Comparison of ENCODE assay signal across 1 cellular context in genomic region chr2:199911052-199911876, GRCh38.
TF ChIP-seq lines count a peak whose summit lies in the region.

Gene C2orf69 (plus strand): TSS chr2:199911293. CDS start chr2:199911439, 146 bp downstream.

TF ChIP-seq in HepG2, 621 proteins besides CTCF, POLR2A, EP300 and RAD21 (continued from another document and continues in another):
- TF ChIP-seq, protein P1, sequence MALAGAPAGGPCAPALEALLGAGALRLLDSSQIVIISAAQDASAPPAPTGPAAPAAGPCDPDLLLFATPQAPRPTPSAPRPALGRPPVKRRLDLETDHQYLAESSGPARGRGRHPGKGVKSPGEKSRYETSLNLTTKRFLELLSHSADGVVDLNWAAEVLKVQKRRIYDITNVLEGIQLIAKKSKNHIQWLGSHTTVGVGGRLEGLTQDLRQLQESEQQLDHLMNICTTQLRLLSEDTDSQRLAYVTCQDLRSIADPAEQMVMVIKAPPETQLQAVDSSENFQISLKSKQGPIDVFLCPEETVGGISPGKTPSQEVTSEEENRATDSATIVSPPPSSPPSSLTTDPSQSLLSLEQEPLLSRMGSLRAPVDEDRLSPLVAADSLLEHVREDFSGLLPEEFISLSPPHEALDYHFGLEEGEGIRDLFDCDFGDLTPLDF (CRISPR knock-in tag; IDR thresholded peaks at IDR 0.05), result peak; percentile 95
- TF ChIP-seq ZNF484 (CRISPR knock-in tag; IDR thresholded peaks at IDR 0.05; ENCODE audit: borderline replicate concordance, low read depth) (no peak), ZMAT3 (CRISPR knock-in tag; conservative IDR thresholded peaks at IDR 0.05) (no peak; the same call in 1 of the 2 replicates), SYNCRIP (IDR thresholded peaks at IDR 0.05; ENCODE audit: insufficient read depth, low read depth, low read length) (no peak), KMT2A (CRISPR knock-in tag; IDR thresholded peaks at IDR 0.05) (peak; percentile 97), GABPA (IDR thresholded peaks at IDR 0.05; ENCODE audit: low read depth, low read length) (no peak), GABPA (CRISPR knock-in tag; IDR thresholded peaks at IDR 0.05; ENCODE audit: low read depth) (peak; percentile 48), RCOR2 (CRISPR knock-in tag; IDR thresholded peaks at IDR 0.05) (no peak; the same call in 1 of the 2 replicates), IRF2 (CRISPR knock-in tag; IDR thresholded peaks at IDR 0.05) (peak; percentile 64; the same call in 1 of the 2 replicates), KLF15 (CRISPR knock-in tag; IDR thresholded peaks at IDR 0.05; ENCODE audit: borderline replicate concordance) (peak; percentile 83), TCF12 (IDR thresholded peaks at IDR 0.05) (no peak), TCF12 (CRISPR knock-in tag; IDR thresholded peaks at IDR 0.05) (peak; percentile 80; the same call in 1 of the 2 replicates), HDAC6 (IDR thresholded peaks at IDR 0.05; ENCODE audit: low read depth, low read length) (no peak), THAP11 (CRISPR knock-in tag; IDR thresholded peaks at IDR 0.05) (peak; percentile 84), WIZ (CRISPR knock-in tag; IDR thresholded peaks at IDR 0.05) (peak; percentile 79; the same call in 1 of the 2 replicates), NRL (CRISPR knock-in tag; IDR thresholded peaks at IDR 0.05; ENCODE audit: borderline replicate concordance) (peak; percentile 93), CSRNP1 (CRISPR knock-in tag; IDR thresholded peaks at IDR 0.05) (peak; percentile 95), ZBTB7B (CRISPR knock-in tag; IDR thresholded peaks at IDR 0.05) (no peak; the same call in 1 of the 2 replicates), THYN1 (CRISPR knock-in tag; IDR thresholded peaks at IDR 0.05; ENCODE audit: borderline replicate concordance, low read depth) (no peak), ZNF335 (CRISPR knock-in tag; IDR thresholded peaks at IDR 0.05) (peak; percentile 64; the same call in 1 of the 2 replicates), ZNF121 (CRISPR knock-in tag; IDR thresholded peaks at IDR 0.05) (peak; percentile 38; the same call in 1 of the 2 replicates), PLRG1 (conservative IDR thresholded peaks at IDR 0.05) (no peak), MEIS1 (CRISPR knock-in tag; IDR thresholded peaks at IDR 0.05; ENCODE audit: borderline replicate concordance) (0 out of 2 replicates have a peak, but pooled peaks have one; percentile 39), SRSF4 (IDR thresholded peaks at IDR 0.05; ENCODE audit: low read depth, low read length, poor library complexity, severe bottlenecking) (no peak), SP1 (IDR thresholded peaks at IDR 0.05) (no peak), SP1 (CRISPR knock-in tag; IDR thresholded peaks at IDR 0.05) (peak; percentile 71; the same call in 1 of the 2 replicates), MLXIP (CRISPR knock-in tag; IDR thresholded peaks at IDR 0.05; ENCODE audit: borderline replicate concordance) (no peak), JUND (CRISPR knock-in tag; IDR thresholded peaks at IDR 0.05) (no peak), NFRKB (IDR thresholded peaks at IDR 0.05) (no peak), ZZZ3 (CRISPR knock-in tag; IDR thresholded peaks at IDR 0.05; ENCODE audit: borderline replicate concordance) (no peak), ZNF451 (CRISPR knock-in tag; IDR thresholded peaks at IDR 0.05) (peak; percentile 83), ATF2 (CRISPR knock-in tag; IDR thresholded peaks at IDR 0.05) (peak; percentile 53; the same call in 1 of the 2 replicates), FOXC1 (CRISPR knock-in tag; IDR thresholded peaks at IDR 0.05; ENCODE audit: borderline replicate concordance) (no peak), ETV5 (CRISPR knock-in tag; IDR thresholded peaks at IDR 0.05; ENCODE audit: borderline replicate concordance) (no peak; the same call in 1 of the 2 replicates), ZSCAN25 (CRISPR knock-in tag; IDR thresholded peaks at IDR 0.05) (peak; percentile 85), ZIK1 (CRISPR knock-in tag; IDR thresholded peaks at IDR 0.05; ENCODE audit: borderline replicate concordance, low read depth) (peak; percentile 69; the same call in 1 of the 2 replicates), ZNF747 (CRISPR knock-in tag; IDR thresholded peaks at IDR 0.05; ENCODE audit: borderline replicate concordance) (peak; percentile 95), MXD4 (CRISPR knock-in tag; IDR thresholded peaks at IDR 0.05) (peak; percentile 77; the same call in 1 of the 2 replicates), EHMT2 (IDR thresholded peaks at IDR 0.05; ENCODE audit: borderline replicate concordance, low read depth, low read length) (no peak), TFDP1 (CRISPR knock-in tag; IDR thresholded peaks at IDR 0.05; ENCODE audit: borderline replicate concordance) (peak; percentile 98)
- TF ChIP-seq, protein P2, sequence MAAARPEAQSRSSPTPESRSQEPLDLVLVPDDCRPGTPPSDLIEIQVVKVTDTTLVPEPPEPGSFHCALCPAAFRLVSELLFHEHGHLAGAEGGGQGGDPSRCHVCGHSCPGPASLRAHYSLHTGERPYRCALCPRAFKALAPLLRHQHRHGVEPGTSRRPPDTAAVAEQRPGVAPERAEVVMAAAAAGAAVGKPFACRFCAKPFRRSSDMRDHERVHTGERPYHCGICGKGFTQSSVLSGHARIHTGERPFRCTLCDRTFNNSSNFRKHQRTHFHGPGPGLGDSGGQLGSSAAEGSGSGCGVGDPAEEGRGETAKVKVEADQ (CRISPR knock-in tag; IDR thresholded peaks at IDR 0.05; ENCODE audit: borderline replicate concordance), result peak; percentile 93; the same call in 1 of the 2 replicates
- TF ChIP-seq, protein P3, sequence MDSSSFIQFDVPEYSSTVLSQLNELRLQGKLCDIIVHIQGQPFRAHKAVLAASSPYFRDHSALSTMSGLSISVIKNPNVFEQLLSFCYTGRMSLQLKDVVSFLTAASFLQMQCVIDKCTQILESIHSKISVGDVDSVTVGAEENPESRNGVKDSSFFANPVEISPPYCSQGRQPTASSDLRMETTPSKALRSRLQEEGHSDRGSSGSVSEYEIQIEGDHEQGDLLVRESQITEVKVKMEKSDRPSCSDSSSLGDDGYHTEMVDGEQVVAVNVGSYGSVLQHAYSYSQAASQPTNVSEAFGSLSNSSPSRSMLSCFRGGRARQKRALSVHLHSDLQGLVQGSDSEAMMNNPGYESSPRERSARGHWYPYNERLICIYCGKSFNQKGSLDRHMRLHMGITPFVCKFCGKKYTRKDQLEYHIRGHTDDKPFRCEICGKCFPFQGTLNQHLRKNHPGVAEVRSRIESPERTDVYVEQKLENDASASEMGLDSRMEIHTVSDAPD (CRISPR knock-in tag; IDR thresholded peaks at IDR 0.05), result peak; percentile 91
- TF ChIP-seq, protein P4, sequence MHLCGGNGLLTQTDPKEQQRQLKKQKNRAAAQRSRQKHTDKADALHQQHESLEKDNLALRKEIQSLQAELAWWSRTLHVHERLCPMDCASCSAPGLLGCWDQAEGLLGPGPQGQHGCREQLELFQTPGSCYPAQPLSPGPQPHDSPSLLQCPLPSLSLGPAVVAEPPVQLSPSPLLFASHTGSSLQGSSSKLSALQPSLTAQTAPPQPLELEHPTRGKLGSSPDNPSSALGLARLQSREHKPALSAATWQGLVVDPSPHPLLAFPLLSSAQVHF (CRISPR knock-in tag; IDR thresholded peaks at IDR 0.05), result no peak
- TF ChIP-seq, protein P5, sequence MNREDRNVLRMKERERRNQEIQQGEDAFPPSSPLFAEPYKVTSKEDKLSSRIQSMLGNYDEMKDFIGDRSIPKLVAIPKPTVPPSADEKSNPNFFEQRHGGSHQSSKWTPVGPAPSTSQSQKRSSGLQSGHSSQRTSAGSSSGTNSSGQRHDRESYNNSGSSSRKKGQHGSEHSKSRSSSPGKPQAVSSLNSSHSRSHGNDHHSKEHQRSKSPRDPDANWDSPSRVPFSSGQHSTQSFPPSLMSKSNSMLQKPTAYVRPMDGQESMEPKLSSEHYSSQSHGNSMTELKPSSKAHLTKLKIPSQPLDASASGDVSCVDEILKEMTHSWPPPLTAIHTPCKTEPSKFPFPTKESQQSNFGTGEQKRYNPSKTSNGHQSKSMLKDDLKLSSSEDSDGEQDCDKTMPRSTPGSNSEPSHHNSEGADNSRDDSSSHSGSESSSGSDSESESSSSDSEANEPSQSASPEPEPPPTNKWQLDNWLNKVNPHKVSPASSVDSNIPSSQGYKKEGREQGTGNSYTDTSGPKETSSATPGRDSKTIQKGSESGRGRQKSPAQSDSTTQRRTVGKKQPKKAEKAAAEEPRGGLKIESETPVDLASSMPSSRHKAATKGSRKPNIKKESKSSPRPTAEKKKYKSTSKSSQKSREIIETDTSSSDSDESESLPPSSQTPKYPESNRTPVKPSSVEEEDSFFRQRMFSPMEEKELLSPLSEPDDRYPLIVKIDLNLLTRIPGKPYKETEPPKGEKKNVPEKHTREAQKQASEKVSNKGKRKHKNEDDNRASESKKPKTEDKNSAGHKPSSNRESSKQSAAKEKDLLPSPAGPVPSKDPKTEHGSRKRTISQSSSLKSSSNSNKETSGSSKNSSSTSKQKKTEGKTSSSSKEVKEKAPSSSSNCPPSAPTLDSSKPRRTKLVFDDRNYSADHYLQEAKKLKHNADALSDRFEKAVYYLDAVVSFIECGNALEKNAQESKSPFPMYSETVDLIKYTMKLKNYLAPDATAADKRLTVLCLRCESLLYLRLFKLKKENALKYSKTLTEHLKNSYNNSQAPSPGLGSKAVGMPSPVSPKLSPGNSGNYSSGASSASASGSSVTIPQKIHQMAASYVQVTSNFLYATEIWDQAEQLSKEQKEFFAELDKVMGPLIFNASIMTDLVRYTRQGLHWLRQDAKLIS (CRISPR knock-in tag; IDR thresholded peaks at IDR 0.05), result no peak; the same call in none of the 2 replicates
- TF ChIP-seq, protein P6, sequence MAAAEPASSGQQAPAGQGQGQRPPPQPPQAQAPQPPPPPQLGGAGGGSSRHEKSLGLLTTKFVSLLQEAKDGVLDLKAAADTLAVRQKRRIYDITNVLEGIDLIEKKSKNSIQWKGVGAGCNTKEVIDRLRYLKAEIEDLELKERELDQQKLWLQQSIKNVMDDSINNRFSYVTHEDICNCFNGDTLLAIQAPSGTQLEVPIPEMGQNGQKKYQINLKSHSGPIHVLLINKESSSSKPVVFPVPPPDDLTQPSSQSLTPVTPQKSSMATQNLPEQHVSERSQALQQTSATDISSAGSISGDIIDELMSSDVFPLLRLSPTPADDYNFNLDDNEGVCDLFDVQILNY (CRISPR knock-in tag; conservative IDR thresholded peaks at IDR 0.05), result peak; percentile 97
- TF ChIP-seq, protein P7, sequence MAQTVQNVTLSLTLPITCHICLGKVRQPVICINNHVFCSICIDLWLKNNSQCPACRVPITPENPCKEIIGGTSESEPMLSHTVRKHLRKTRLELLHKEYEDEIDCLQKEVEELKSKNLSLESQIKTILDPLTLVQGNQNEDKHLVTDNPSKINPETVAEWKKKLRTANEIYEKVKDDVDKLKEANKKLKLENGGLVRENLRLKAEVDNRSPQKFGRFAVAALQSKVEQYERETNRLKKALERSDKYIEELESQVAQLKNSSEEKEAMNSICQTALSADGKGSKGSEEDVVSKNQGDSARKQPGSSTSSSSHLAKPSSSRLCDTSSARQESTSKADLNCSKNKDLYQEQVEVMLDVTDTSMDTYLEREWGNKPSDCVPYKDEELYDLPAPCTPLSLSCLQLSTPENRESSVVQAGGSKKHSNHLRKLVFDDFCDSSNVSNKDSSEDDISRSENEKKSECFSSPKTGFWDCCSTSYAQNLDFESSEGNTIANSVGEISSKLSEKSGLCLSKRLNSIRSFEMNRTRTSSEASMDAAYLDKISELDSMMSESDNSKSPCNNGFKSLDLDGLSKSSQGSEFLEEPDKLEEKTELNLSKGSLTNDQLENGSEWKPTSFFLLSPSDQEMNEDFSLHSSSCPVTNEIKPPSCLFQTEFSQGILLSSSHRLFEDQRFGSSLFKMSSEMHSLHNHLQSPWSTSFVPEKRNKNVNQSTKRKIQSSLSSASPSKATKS (CRISPR knock-in tag; IDR thresholded peaks at IDR 0.05), result 0 out of 2 replicates have a peak, but pooled peaks have one; percentile 22
